ENCODE assay signal across 19 cellular contexts in genomic region chr1:97190326-97190725, GRCh38.
DNase-seq lines count a peak whose midpoint lies in the region; ATAC-seq and TF ChIP-seq lines count a peak whose summit lies in the region.
"Had no signal": no experiment of that assay in that cellular context is flagged by ENCODE, and none has a peak within 500 bp of the region (broad histone marks: within the 10 kb centered on the region; RNA-seq: fewer than 3 reads in every experiment).

No MANE protein-coding gene starts in this region.

- H3K36me3 ChIP-seq in naive thymus-derived CD4-positive, alpha-beta T cell (ENCODE audit: control insufficient read depth in 2 of 3, insufficient read depth in 3 of 3, low read length in 3 of 3): peaks cover 7 to 15% (median 8%) of the 10 kb centered on the region in 3 experiments
- H3K36me3 ChIP-seq: Peyer's patch, vagina had no signal

- intact Hi-C loops in naive thymus-derived CD4-positive, alpha-beta T cell (cut with micrococcal nuclease): no loop called here

- no peaks in the 10 kb centered on the region for H3K27me3 Mint-ChIP-seq in naive thymus-derived CD4-positive, alpha-beta T cell
- H3K27me3 Mint-ChIP-seq: activated CD8-positive, alpha-beta memory T cell treated with anti-CD3 and anti-CD28 coated beads, Interleukin-2, amount 10 ng/mL, durations not matched to agents 7 days and 5 days; brain had no signal

- POLR2A ChIA-PET in naive thymus-derived CD4-positive, alpha-beta T cell (lab: Charles Lee): no interaction called here

- H3K27me3 ChIP-seq in naive thymus-derived CD4-positive, alpha-beta T cell (ENCODE audit: control insufficient read depth in 2 of 2, insufficient read depth in 2 of 2, low read length in 2 of 2): no peaks in the 10 kb centered on the region
- H3K27me3 ChIP-seq: Peyer's patch, vagina had no signal

- no peak overlapping the region for H3K4me3 ChIP-seq in choroid plexus epithelial cell (ENCODE audit: low read depth, low read length)
- H3K4me3 ChIP-seq in naive thymus-derived CD4-positive, alpha-beta T cell (ENCODE audit: low read length): no peak overlapping the region
- H3K4me3 ChIP-seq: Peyer's patch, vagina had no signal

- no peak overlapping the region for H3K27ac Mint-ChIP-seq in naive thymus-derived CD4-positive, alpha-beta T cell
- H3K27ac Mint-ChIP-seq: activated CD8-positive, alpha-beta memory T cell treated with anti-CD3 and anti-CD28 coated beads, Interleukin-2, amount 10 ng/mL, durations not matched to agents 7 days and 5 days; brain; nephron had no signal

- CTCF ChIA-PET in naive thymus-derived CD4-positive, alpha-beta T cell (lab: Charles Lee): no interaction called here

- H3K4me1 Mint-ChIP-seq in naive thymus-derived CD4-positive, alpha-beta T cell: no peaks in the 10 kb centered on the region
- H3K4me1 Mint-ChIP-seq: activated CD8-positive, alpha-beta memory T cell treated with anti-CD3 and anti-CD28 coated beads, Interleukin-2, amount 10 ng/mL, durations not matched to agents 7 days and 5 days; nephron had no signal

- H3K4me1 ChIP-seq in naive thymus-derived CD4-positive, alpha-beta T cell (ENCODE audit: control insufficient read depth in 2 of 2, insufficient read depth in 2 of 2, low read length in 2 of 2): no peaks in the 10 kb centered on the region
- H3K4me1 ChIP-seq: Peyer's patch had no signal

- H3K9me3 Mint-ChIP-seq in naive thymus-derived CD4-positive, alpha-beta T cell: no peaks in the 10 kb centered on the region
- H3K9me3 Mint-ChIP-seq: nephron had no signal

- no peak for TF ChIP-seq CTCF in choroid plexus epithelial cell (conservative IDR thresholded peaks at IDR 0.05; ENCODE audit: low read depth, low read length)

- DNase-seq in AG20443 (ENCODE audit: low spot score) (peak; percentile 54), NCI-H226 (peak; percentile 63), choroid plexus epithelial cell (ENCODE audit: low read depth) (peak; percentile 62), kidney glomerular epithelial cell (lab: John Stamatoyannopoulos, UW) (peak; percentile 26)
- no peak for DNase-seq in naive thymus-derived CD4-positive, alpha-beta T cell
- DNase-seq: activated CD4-positive, CD25-positive, alpha-beta regulatory T cell; activated CD8-positive, alpha-beta memory T cell treated with anti-CD3 and anti-CD28 coated beads, Interleukin-2, amount 10 ng/mL, durations not matched to agents 7 days and 5 days; activated naive CD4-positive, alpha-beta T cell; Calu3; MM.1S; NCI-H2081 treated with DMSO at 0.1 percent for 48 hours; Peyer's patch; stimulated activated CD4-positive, alpha-beta T cell treated with anti-CD3 and anti-CD28 coated beads, Interleukin-15, amount 100 ng/mL, for 24 hours had no signal

- no peak overlapping the region for H3K4me3 Mint-ChIP-seq in naive thymus-derived CD4-positive, alpha-beta T cell
- H3K4me3 Mint-ChIP-seq: activated CD8-positive, alpha-beta memory T cell treated with anti-CD3 and anti-CD28 coated beads, Interleukin-2, amount 10 ng/mL, durations not matched to agents 7 days and 5 days; brain; nephron had no signal

- H3K9me3 ChIP-seq in naive thymus-derived CD4-positive, alpha-beta T cell (ENCODE audit: control insufficient read depth in 2 of 3, low read length in 3 of 3): no peaks in the 10 kb centered on the region
- H3K9me3 ChIP-seq: Peyer's patch, vagina had no signal

- peaks cover 11 to 85% (median 62%) of the 10 kb centered on the region in 5 donors for H3K36me3 Mint-ChIP-seq in naive thymus-derived CD4-positive, alpha-beta T cell

- no peak for ATAC-seq in naive thymus-derived CD4-positive, alpha-beta T cell
- no peak for ATAC-seq in HG03039 (IDR thresholded peaks at IDR 0.05; ENCODE audit: unreplicated experiment)
- no peak for ATAC-seq in GM21515 (IDR thresholded peaks at IDR 0.05; ENCODE audit: unreplicated experiment)
- no peak for ATAC-seq in HG03342 (IDR thresholded peaks at IDR 0.05; ENCODE audit: unreplicated experiment)
- ATAC-seq: activated CD8-positive, alpha-beta memory T cell treated with anti-CD3 and anti-CD28 coated beads, Interleukin-2, amount 10 ng/mL, durations not matched to agents 7 days and 5 days had no signal

- no peak overlapping the region for H3K27ac ChIP-seq in naive thymus-derived CD4-positive, alpha-beta T cell (ENCODE audit: low read depth, low read length)
- H3K27ac ChIP-seq: Peyer's patch, vagina had no signal

Comparison
In these comparisons a context has a peak if more than half of its experiments do, and no peak if none do; other contexts are left out.
1. DNase-seq: peak in AG20443 (single experiment), NCI-H226 (single experiment), choroid plexus epithelial cell (single experiment) and kidney glomerular epithelial cell (single experiment); none in naive thymus-derived CD4-positive, alpha-beta T cell (0 of 9).